ENCODE assay signal across 10 cellular contexts in the genomic region with DNA sequence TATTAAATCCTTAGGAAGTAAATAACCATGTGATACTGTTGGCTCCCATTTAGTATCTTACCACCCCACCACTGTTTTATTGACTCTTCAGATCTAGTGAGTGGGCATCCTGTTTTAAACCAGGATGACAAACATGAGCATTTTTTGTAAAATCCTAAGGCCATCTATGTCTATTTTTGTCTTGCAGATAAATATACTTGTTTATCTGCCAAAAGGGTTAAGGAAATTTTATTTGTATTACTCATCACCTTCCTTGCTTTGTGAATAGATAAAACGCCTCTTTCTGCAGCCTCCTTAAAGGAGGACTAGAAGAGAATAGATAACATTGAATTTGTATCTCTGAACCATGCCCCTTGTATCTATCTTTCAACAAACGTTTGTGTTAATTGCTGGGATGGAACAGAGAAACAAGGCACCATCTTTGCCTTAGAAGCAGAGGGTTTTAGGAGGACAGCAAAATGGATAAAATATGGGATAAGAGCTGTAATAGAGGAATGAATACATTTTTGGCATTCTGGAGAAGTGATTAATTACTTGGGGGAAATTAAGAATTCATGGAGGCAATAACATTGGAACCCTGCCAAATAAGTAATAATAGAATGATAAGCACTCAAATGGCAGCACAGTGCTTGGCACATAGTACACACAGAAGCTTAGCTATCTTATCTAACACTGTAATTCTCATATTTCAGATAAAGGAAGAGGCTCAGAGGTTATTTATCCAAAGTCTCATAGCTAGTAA. TPM values are rescaled to one million over a fixed set of nuclear protein-coding genes. Genes with fewer than 3 reads are reported as not detected.
DNase-seq lines count a peak whose midpoint lies in the region; ATAC-seq and TF ChIP-seq lines count a peak whose summit lies in the region.
"Had no signal": no experiment of that assay in that cellular context is flagged by ENCODE, and none has a peak within 500 bp of the region (broad histone marks: within the 10 kb centered on the region; RNA-seq: fewer than 3 reads in every experiment).

No MANE protein-coding gene starts in this region.

- no peaks in the 10 kb centered on the region for H3K9me3 ChIP-seq in T-helper 17 cell (ENCODE audit: control insufficient read depth, low read length, poor library complexity, severe bottlenecking)
- no peaks in the 10 kb centered on the region for H3K9me3 ChIP-seq in smooth muscle cell (replicated peaks; ENCODE audit: low read depth)

- no peaks in the 10 kb centered on the region for H3K36me3 ChIP-seq in smooth muscle cell (ENCODE audit: low read depth)

- peaks cover 56% of the 10 kb centered on the region for H3K4me1 Mint-ChIP-seq in activated T-cell treated with anti-CD3 and anti-CD28 coated beads, Interleukin-2, amount 50 U/mL, for 72 hours (ENCODE audit: low read depth)
- peaks cover 32% of the 10 kb centered on the region for H3K4me1 Mint-ChIP-seq in T-helper 17 cell

- H3K79me2 ChIP-seq in smooth muscle cell (ENCODE audit: low read depth) = peaks cover 97% of the 10 kb centered on the region

- peak overlapping the region; percentile 66 for H3K27ac Mint-ChIP-seq in activated T-cell treated with anti-CD3 and anti-CD28 coated beads, Interleukin-2, amount 50 U/mL, for 72 hours
- H3K27ac Mint-ChIP-seq in T-helper 17 cell = peak overlapping the region; percentile 77

- H3K4me3 ChIP-seq in fibroblast of pulmonary artery (replicated peaks; ENCODE audit: low read depth, low read length) (no peak overlapping the region), smooth muscle cell (no peak overlapping the region)

- H3K36me3 Mint-ChIP-seq in activated T-cell treated with anti-CD3 and anti-CD28 coated beads, Interleukin-2, amount 50 U/mL, for 72 hours (ENCODE audit: insufficient read depth in 2 of 2) = peaks cover 4 to 16% of the 10 kb centered on the region in 2 donors
- H3K36me3 Mint-ChIP-seq in T-helper 17 cell (ENCODE audit: low read depth) = peaks cover 4% of the 10 kb centered on the region

- H3K27me3 Mint-ChIP-seq in activated T-cell treated with anti-CD3 and anti-CD28 coated beads, Interleukin-2, amount 50 U/mL, for 72 hours (ENCODE audit: low read depth) = no peaks in the 10 kb centered on the region
- no peaks in the 10 kb centered on the region for H3K27me3 Mint-ChIP-seq in T-helper 17 cell

- no peak for DNase-seq in activated T-cell treated with anti-CD3 and anti-CD28 coated beads, Interleukin-2, amount 50 U/mL, for 72 hours
- no peak for DNase-seq in activated T-cell treated with anti-CD3 and anti-CD28 coated beads for 4 hours
- no peak for DNase-seq in T-helper 17 cell
- DNase-seq in fibroblast of pulmonary artery (ENCODE audit: low read depth) = peak; percentile 69
- no peak for DNase-seq in smooth muscle cell (lab: John Stamatoyannopoulos, UW; ENCODE audit: unreplicated experiment)
- DNase-seq in SIG-M5 (lab: John Stamatoyannopoulos, UW) = no peak
- no peak for DNase-seq in HT-29 (ENCODE audit: low spot score)
- DNase-seq: islet precursor cell, KBM-7 had no signal

- no peak for ATAC-seq in activated T-cell treated with anti-CD3 and anti-CD28 coated beads, Interleukin-2, amount 50 U/mL, for 72 hours (replicated peaks in 1 of 2)
- no peak for ATAC-seq in T-helper 17 cell
- ATAC-seq in GM21447 (IDR thresholded peaks at IDR 0.05; ENCODE audit: unreplicated experiment) = no peak

- no peaks in the 10 kb centered on the region for H3K27me3 ChIP-seq in smooth muscle cell (ENCODE audit: low read depth)

- peak overlapping the region; percentile 66 for H3K4me2 ChIP-seq in smooth muscle cell

- H3K4me3 Mint-ChIP-seq in activated T-cell treated with anti-CD3 and anti-CD28 coated beads, Interleukin-2, amount 50 U/mL, for 72 hours = peak overlapping the region in 1 of 2 donors; percentile 8
- no peak overlapping the region for H3K4me3 Mint-ChIP-seq in T-helper 17 cell

- WGBS in smooth muscle cell (ENCODE audit: low lambda C conversion rate) = 5% methylated on average over 2 of the region's 2 CpGs

- H3K27ac ChIP-seq in smooth muscle cell (ENCODE audit: low read depth) = peak overlapping the region; percentile 83

- TF ChIP-seq CTCF in fibroblast of pulmonary artery (IDR thresholded peaks at IDR 0.05; ENCODE audit: low read length, missing control alignments) (no peak), smooth muscle cell (IDR thresholded peaks at IDR 0.05; ENCODE audit: borderline replicate concordance, insufficient read depth, poor library complexity, severe bottlenecking) (no peak)

- peaks cover 25% of the 10 kb centered on the region for H3F3A ChIP-seq in smooth muscle cell (ENCODE audit: low read depth)

- H2AFZ ChIP-seq in smooth muscle cell (ENCODE audit: low read depth) = no peak overlapping the region

- H4K20me1 ChIP-seq in smooth muscle cell (ENCODE audit: low read depth) = peaks cover 100% of the 10 kb centered on the region

- peaks cover 21% of the 10 kb centered on the region for H3K4me1 ChIP-seq in smooth muscle cell (ENCODE audit: low read depth)

- no peaks in the 10 kb centered on the region for H3K9me3 Mint-ChIP-seq in activated T-cell treated with anti-CD3 and anti-CD28 coated beads, Interleukin-2, amount 50 U/mL, for 72 hours

- H3K9ac ChIP-seq in smooth muscle cell (ENCODE audit: low read depth) = no peak overlapping the region

RNA-seq across cellular contexts. Expression of a gene that starts 14.7 kb away (rescaled TPM):
- total RNA-seq in activated T-cell treated with anti-CD3 and anti-CD28 coated beads, Interleukin-2, amount 50 U/mL, for 72 hours = 100 to 1,000 TPM in 1 of 2 donors, 10 to 100 TPM in 1; 86.3 to 104 TPM
- total RNA-seq in T-helper 17 cell = 10 to 100 TPM; 70.9 to 79.7 TPM
- total RNA-seq in smooth muscle cell = 76.8 and 77.5 TPM in 2 replicates
- 68.4 and 79.1 TPM in 2 replicates for polyA plus RNA-seq in smooth muscle cell
- 45.5 and 46.6 TPM in 2 replicates for total RNA-seq in HT-29 (2014; rRNA removed; shearing (Covaris generic))
